ENCODE assay signal across 1 cellular context in genomic region chr5:125484272-125485002, GRCh38.
TF ChIP-seq lines count a peak whose summit lies in the region.

No MANE protein-coding gene starts in this region.

TF ChIP-seq in HEK293, 187 proteins besides CTCF, POLR2A, EP300 and RAD21 (continued from another document):
- TF ChIP-seq ZNF518A (tag by site-specific recombination; conservative IDR thresholded peaks at IDR 0.05; ENCODE audit: low read depth) (no peak), GLI2 (tag by site-specific recombination; IDR thresholded peaks at IDR 0.05; ENCODE audit: borderline replicate concordance, low read depth) (peak; percentile 21; the same call in 1 of the 2 replicates), KLF8 (tag by site-specific recombination; IDR thresholded peaks at IDR 0.05) (peak; percentile 38; the same call in 1 of the 2 replicates), SCRT1 (tag by site-specific recombination; IDR thresholded peaks at IDR 0.05; ENCODE audit: borderline replicate concordance) (no peak), ZNF488 (tag by site-specific recombination; IDR thresholded peaks at IDR 0.05) (no peak), ZBTB20 (tag by site-specific recombination; IDR thresholded peaks at IDR 0.05) (peak; percentile 58; the same call in 1 of the 2 replicates), ZNF843 (tag by site-specific recombination; IDR thresholded peaks at IDR 0.05) (peak; percentile 21; the same call in 1 of the 2 replicates), ZSCAN5A (tag by site-specific recombination; IDR thresholded peaks at IDR 0.05) (no peak), ZSCAN30 (tag by site-specific recombination; IDR thresholded peaks at IDR 0.05) (peak; percentile 27; the same call in 1 of the 2 replicates), ZNF707 (tag by site-specific recombination; IDR thresholded peaks at IDR 0.05) (0 out of 2 replicates have a peak, but pooled peaks have one; percentile 52), ZNF548 (tag by site-specific recombination; IDR thresholded peaks at IDR 0.05) (no peak), ZNF398 (tag by site-specific recombination; IDR thresholded peaks at IDR 0.05) (peak; percentile 42), KLF1 (tag by site-specific recombination; IDR thresholded peaks at IDR 0.05) (no peak), ZNF350 (tag by site-specific recombination; IDR thresholded peaks at IDR 0.05) (no peak), ZNF366 (tag by site-specific recombination; conservative IDR thresholded peaks at IDR 0.05) (peak; percentile 70), ZNF580 (tag by site-specific recombination; IDR thresholded peaks at IDR 0.05) (no peak), ZNF768 (tag by site-specific recombination; IDR thresholded peaks at IDR 0.05) (no peak; the same call in 1 of the 2 replicates), ZNF394 (tag by site-specific recombination; IDR thresholded peaks at IDR 0.05; ENCODE audit: borderline replicate concordance) (peak; percentile 46; the same call in 1 of the 2 replicates), ZNF639 (tag by site-specific recombination; IDR thresholded peaks at IDR 0.05) (peak; percentile 58; the same call in 1 of the 2 replicates), ZNF544 (tag by site-specific recombination; IDR thresholded peaks at IDR 0.05) (no peak), BCL11B (tag by site-specific recombination; IDR thresholded peaks at IDR 0.05; ENCODE audit: low read depth) (no peak), ZNF76 (tag by site-specific recombination; IDR thresholded peaks at IDR 0.05; ENCODE audit: borderline replicate concordance, low read depth) (no peak), INSM2 (tag by site-specific recombination; IDR thresholded peaks at IDR 0.05) (peak; percentile 58; the same call in 1 of the 2 replicates), ZNF704 (tag by site-specific recombination; IDR thresholded peaks at IDR 0.05) (no peak), WT1 (tag by site-specific recombination; IDR thresholded peaks at IDR 0.05) (peak; percentile 63), HOXC10 (CRISPR knock-in tag; IDR thresholded peaks at IDR 0.05) (no peak), ZNF623 (tag by site-specific recombination; IDR thresholded peaks at IDR 0.05) (no peak), PRDM6 (tag by site-specific recombination; IDR thresholded peaks at IDR 0.05) (peak; percentile 73), ZBTB17 (tag by site-specific recombination; IDR thresholded peaks at IDR 0.05) (peak; percentile 90; the same call in 1 of the 2 replicates), ZNF341 (tag by site-specific recombination; IDR thresholded peaks at IDR 0.05; ENCODE audit: low read depth) (no peak)
TF ChIP-seq in HEK293: peak in this region for 21.
